In genomic region chrX:40104649-40105015, GRCh38 we compare ENCODE assay signal across 8 cellular contexts. TPM values are rescaled to one million over a fixed set of nuclear protein-coding genes. Genes with fewer than 3 reads are reported as not detected.
DNase-seq lines count a peak whose midpoint lies in the region; ATAC-seq, FAIRE-seq and TF ChIP-seq lines count a peak whose summit lies in the region.

No MANE protein-coding gene starts in this region.

- H3K9me3 ChIP-seq in HUES64 (ENCODE audit: insufficient read depth, low read depth, low read length) (no peaks in the 10 kb centered on the region), kidney (ENCODE audit: control insufficient read depth in 1 of 2, low read length in 2 of 2) (no peaks in the 10 kb centered on the region), suprapubic skin (no peaks in the 10 kb centered on the region)

- no peak for FAIRE-seq in kidney (lab: Jason Lieb, UNC)

- intact Hi-C loops in kidney (cut with DNase I), result no loop called here

- peak; percentile 65 for DNase-seq in 8988T
- peak; percentile 72 for DNase-seq in GM10266 (ENCODE audit: extremely low spot score)
- peak; percentile 47 for DNase-seq in amniotic epithelial cell (ENCODE audit: low read depth)
- DNase-seq in kidney, result peak; percentile 87
- DNase-seq in suprapubic skin (ENCODE audit: low spot score in 2 of 2), result no peak

- ATAC-seq in GM21526 (IDR thresholded peaks at IDR 0.05; ENCODE audit: low FRiP score, unreplicated experiment), result no peak
- ATAC-seq in HG03342 (IDR thresholded peaks at IDR 0.05; ENCODE audit: unreplicated experiment), result no peak

- TF ChIP-seq POLR2A in suprapubic skin (IDR thresholded peaks at IDR 0.05), result no peak

- WGBS in HUES64, result 0% methylated on average over 39 of the region's 39 CpGs
- whole genome bisulfite sequencing in suprapubic skin, result 6% methylated on average over 14 of the region's 39 CpGs

- no peaks in the 10 kb centered on the region for H3K36me3 ChIP-seq in HUES64 (ENCODE audit: insufficient read depth, low read length)
- no peaks in the 10 kb centered on the region for H3K36me3 ChIP-seq in kidney (ENCODE audit: control insufficient read depth in 1 of 2, insufficient read depth in 2 of 2, low read length in 2 of 2)
- no peaks in the 10 kb centered on the region for H3K36me3 ChIP-seq in suprapubic skin

- peaks cover 52% of the 10 kb centered on the region for H3K27me3 ChIP-seq in HUES64 (ENCODE audit: insufficient read depth, low read length)
- no peaks in the 10 kb centered on the region for H3K27me3 ChIP-seq in suprapubic skin

- H3K4me3 ChIP-seq in HUES64 (ENCODE audit: low read length) (peak overlapping the region; percentile 57), kidney (ENCODE audit: low read length in 2 of 2) (peak overlapping the region in 1 of 2 donors; percentile 21), suprapubic skin (peak overlapping the region; percentile 72)

- H3K9ac ChIP-seq in HUES64 (ENCODE audit: low read depth, low read length) (peak overlapping the region; percentile 50; the same call in 1 of the 2 replicates), kidney (ENCODE audit: low read length in 2 of 2) (no peak overlapping the region)

- H3K27ac ChIP-seq in HUES64 (ENCODE audit: low read depth, low read length) (no peak overlapping the region), kidney (ENCODE audit: low read depth in 2 of 2, low read length in 2 of 2) (no peak overlapping the region), suprapubic skin (peak overlapping the region; percentile 89)

- TF ChIP-seq CTCF in GM10266 (IDR thresholded peaks at IDR 0.05; ENCODE audit: control insufficient read depth, insufficient read depth, low read depth, missing control alignments) (no peak), kidney (IDR thresholded peaks at IDR 0.05; ENCODE audit: borderline replicate concordance, extremely low read depth, insufficient read depth) (no peak), suprapubic skin (IDR thresholded peaks at IDR 0.05) (no peak)

- peaks cover 28% of the 10 kb centered on the region for H3K4me1 ChIP-seq in HUES64 (ENCODE audit: insufficient read depth, low read length)
- peaks cover 0 to 5% of the 10 kb centered on the region in 2 donors for H3K4me1 ChIP-seq in kidney (ENCODE audit: control insufficient read depth in 1 of 2, insufficient read depth in 1 of 2, low read depth in 1 of 2, low read length in 2 of 2)
- peaks cover 39% of the 10 kb centered on the region for H3K4me1 ChIP-seq in suprapubic skin

- no peak for TF ChIP-seq EP300 in suprapubic skin (IDR thresholded peaks at IDR 0.05)

RNA-seq across cellular contexts. Expression of gene BCOR, which starts 6.9 kb away (rescaled TPM):
- 34.7 TPM for polyA plus RNA-seq in HUES64 (2013, experiment 1 of 2)
- 31.5 TPM for polyA plus RNA-seq in HUES64 (2013, experiment 2 of 2)
- total RNA-seq in kidney, result 33.9 TPM
- polyA plus RNA-seq in kidney (ENCODE audit: insufficient read depth, low read depth, low replicate concordance), result 7.7 TPM
- total RNA-seq in suprapubic skin, result 10 to 100 TPM; 20.9 to 36.0 (median 32.5) TPM

Comparison
In these comparisons a context has a peak if more than half of its experiments do, and no peak if none do; other contexts are left out.
1. DNase-seq: peak in 8988T (single experiment), GM10266 (single experiment), amniotic epithelial cell (single experiment) and kidney (single experiment); none in suprapubic skin (0 of 2).